23 cellular contexts compared by ENCODE assay signal in genomic region chr21:35024071-35024420, GRCh38. TPM values are rescaled to one million over a fixed set of nuclear protein-coding genes. Genes with fewer than 3 reads are reported as not detected.
A peak's percentile ranks its signal among the peaks of the same experiment; 100 is the strongest.
DNase-seq lines count a peak whose midpoint lies in the region; ATAC-seq, FAIRE-seq and TF ChIP-seq lines count a peak whose summit lies in the region.
"Had no signal": no experiment of that assay in that cellular context is flagged by ENCODE, and none has a peak within 500 bp of the region (broad histone marks: within the 10 kb centered on the region; RNA-seq: fewer than 3 reads in every experiment).

No MANE protein-coding gene starts in this region.

- H2AK5ac ChIP-seq in H1 (ENCODE audit: low read depth, low read length) = no peak overlapping the region

- FAIRE-seq in H1 (lab: Jason Lieb, UNC) = no peak

- H3K36me3 ChIP-seq in BLaER1 treated with 17β-estradiol and CSF1 and Interleukin-3, amounts not matched to agents 10 nM and 100 nM = peaks cover 0 to 80% (median 58%) of the 10 kb centered on the region in 11 experiments; a peak in 19 of 22 replicates
- H3K36me3 ChIP-seq in H1 (ENCODE audit: control insufficient read depth in 2 of 4, insufficient read depth in 4 of 4, low read length in 3 of 4) = no peaks in the 10 kb centered on the region
- H3K36me3 ChIP-seq: BE2C, esophagus squamous epithelium, gastroesophageal sphincter, Peyer's patch, uterus had no signal

- no peaks in the 10 kb centered on the region for H3K27me3 ChIP-seq in BLaER1 treated with 17β-estradiol and CSF1 and Interleukin-3, amounts not matched to agents 10 nM and 100 nM
- H3K27me3 ChIP-seq in H1 (replicated peaks in 1 of 4; ENCODE audit: control insufficient read depth in 3 of 4, extremely low read depth in 1 of 4, insufficient read depth in 3 of 4, low read length in 3 of 4) = peaks cover 0 to 11% (median 8%) of the 10 kb centered on the region in 4 experiments; a peak in 6 of 7 replicates
- H3K27me3 ChIP-seq: BE2C, Peyer's patch, SJCRH30, uterus had no signal

- H3K23me2 ChIP-seq in H1 (ENCODE audit: low read depth, low read length) = peaks cover 3% of the 10 kb centered on the region; the same call in 1 of the 2 replicates

- H3K27ac Mint-ChIP-seq in T-helper 1 cell treated with Interleukin-12 subunit alpha and Interleukin-12 subunit beta and Interleukin-4 antibody, amounts not matched to agents 30 μg/mL and 1 μg/mL, for 36 hours = peak overlapping the region; percentile 81
- H3K27ac Mint-ChIP-seq in T-helper 17 cell = peak overlapping the region; percentile 96
- H3K27ac Mint-ChIP-seq: activated B cell treated with CpG ODN at 0.5 μM for 24 hours had no signal

- H2BK15ac ChIP-seq in H1 (ENCODE audit: low read length) = no peak overlapping the region

- peak overlapping the region in 9 of 11 experiments; percentile 81 to 96 (median 90); a peak in 15 of 22 replicates for H3K4me2 ChIP-seq in BLaER1 treated with 17β-estradiol and CSF1 and Interleukin-3, amounts not matched to agents 10 nM and 100 nM
- no peak overlapping the region for H3K4me2 ChIP-seq in H1 (ENCODE audit: insufficient read depth in 1 of 2, low read depth in 2 of 2, low read length in 2 of 2)

- H3K4me1 Mint-ChIP-seq in T-helper 1 cell treated with Interleukin-12 subunit alpha and Interleukin-12 subunit beta and Interleukin-4 antibody, amounts not matched to agents 30 μg/mL and 1 μg/mL, for 36 hours (ENCODE audit: low read depth) = peaks cover 80% of the 10 kb centered on the region
- peaks cover 72% of the 10 kb centered on the region for H3K4me1 Mint-ChIP-seq in T-helper 17 cell

- H3K23ac ChIP-seq in H1 (ENCODE audit: insufficient read length) = no peak overlapping the region

- TF ChIP-seq RAD21 in H1 (IDR thresholded peaks at IDR 0.05 in 1 of 2, conservative IDR thresholded peaks at IDR 0.05 in 1 of 2; ENCODE audit: low read depth in 2 of 2, low read length in 2 of 2) = no peak

- TF ChIP-seq EP300 in H1 (IDR thresholded peaks at IDR 0.05; ENCODE audit: borderline replicate concordance in 1 of 2, low read depth in 2 of 2, low read length in 2 of 2) = no peak

- no peak overlapping the region for H4K5ac ChIP-seq in H1 (ENCODE audit: insufficient read length, low read depth, low read length)

- no peak overlapping the region for H3K14ac ChIP-seq in H1 (ENCODE audit: insufficient read length)

- CTCF ChIA-PET in H1 (lab: Charles Lee; ENCODE audit: partially characterized antibody) = no interaction called here

- no peak overlapping the region for H2BK120ac ChIP-seq in H1 (replicated peaks; ENCODE audit: low read depth, low read length)

- no peak overlapping the region for H2BK5ac ChIP-seq in H1 (ENCODE audit: low read depth, low read length)

- TF ChIP-seq CTCF in H1 (IDR thresholded peaks at IDR 0.05; ENCODE audit: control extremely low read depth in 1 of 3, insufficient read depth in 1 of 3, low read depth in 1 of 3, low read length in 3 of 3) = no peak

- no peak for ATAC-seq in T-helper 17 cell
- ATAC-seq: gastroesophageal sphincter had no signal

- H3K56ac ChIP-seq in H1 (replicated peaks; ENCODE audit: insufficient read length, low read depth, low read length) = no peak overlapping the region

- H4K91ac ChIP-seq in H1 (replicated peaks; ENCODE audit: insufficient read length, low read length) = no peak overlapping the region

- no peaks in the 10 kb centered on the region for H3K27me3 Mint-ChIP-seq in T-helper 1 cell treated with Interleukin-12 subunit alpha and Interleukin-12 subunit beta and Interleukin-4 antibody, amounts not matched to agents 30 μg/mL and 1 μg/mL, for 36 hours (ENCODE audit: low read depth)
- no peaks in the 10 kb centered on the region for H3K27me3 Mint-ChIP-seq in T-helper 17 cell
- H3K27me3 Mint-ChIP-seq: activated B cell treated with CpG ODN at 0.5 μM for 24 hours had no signal

- H3K4me3 Mint-ChIP-seq in T-helper 1 cell treated with Interleukin-12 subunit alpha and Interleukin-12 subunit beta and Interleukin-4 antibody, amounts not matched to agents 30 μg/mL and 1 μg/mL, for 36 hours = no peak overlapping the region
- no peak overlapping the region for H3K4me3 Mint-ChIP-seq in T-helper 17 cell
- H3K4me3 Mint-ChIP-seq: activated B cell treated with CpG ODN at 0.5 μM for 24 hours had no signal

- no peaks in the 10 kb centered on the region for H3K79me1 ChIP-seq in H1 (ENCODE audit: low read depth, low read length)

- H4K8ac ChIP-seq in H1 (ENCODE audit: extremely low read depth, insufficient read depth, low read length) = no peak overlapping the region

- DNase-seq in T-helper 1 cell (no peak), T-helper 17 cell (no peak), H1 (ENCODE audit: low read depth in 1 of 2, low spot score in 2 of 2) (no peak), NCI-H2196 (lab: John Stamatoyannopoulos, UW; ENCODE audit: unreplicated experiment) (no peak), NCI-H524 (lab: John Stamatoyannopoulos, UW) (no peak), DMS153 treated with DMSO at 0.1 percent for 48 hours (lab: John Stamatoyannopoulos, UW; ENCODE audit: unreplicated experiment) (no peak)
- DNase-seq: 8988T; activated B cell treated with CpG ODN at 0.5 μM for 24 hours; BE2C; effector CD4-positive, alpha-beta T cell; esophagus squamous epithelium; KG1; NCI-H2029 treated with DMSO at 0.1 percent for 48 hours; NCI-H510A; SJCRH30; stimulated activated CD4-positive, alpha-beta T cell treated with anti-CD3 and anti-CD28 coated beads, Interleukin-4, amount 100 ng/mL, for 4 hours; T-helper 9 cell; uterus had no signal

- H3K79me2 ChIP-seq in H1 (ENCODE audit: control insufficient read depth in 1 of 2, insufficient read depth in 2 of 2, low read length in 2 of 2) = no peaks in the 10 kb centered on the region

- H3K36me3 Mint-ChIP-seq in T-helper 1 cell treated with Interleukin-12 subunit alpha and Interleukin-12 subunit beta and Interleukin-4 antibody, amounts not matched to agents 30 μg/mL and 1 μg/mL, for 36 hours (ENCODE audit: low read depth) = peaks cover 45% of the 10 kb centered on the region
- H3K36me3 Mint-ChIP-seq in T-helper 17 cell (ENCODE audit: low read depth) = no peaks in the 10 kb centered on the region

- H2BK12ac ChIP-seq in H1 (ENCODE audit: low read depth, low read length) = no peak overlapping the region

- no peak overlapping the region for H2BK20ac ChIP-seq in H1 (ENCODE audit: low read length)

- H3K4me1 ChIP-seq in BLaER1 treated with 17β-estradiol and CSF1 and Interleukin-3, amounts not matched to agents 10 nM and 100 nM = peaks cover 44 to 96% (median 92%) of the 10 kb centered on the region in 10 experiments
- H3K4me1 ChIP-seq in H1 (replicated peaks in 1 of 4; ENCODE audit: control insufficient read depth in 3 of 4, insufficient read depth in 4 of 4, low read length in 3 of 4) = peaks cover 0 to 6% (median under 1%) of the 10 kb centered on the region in 4 experiments; a peak in 2 of 7 replicates
- H3K4me1 ChIP-seq: BE2C, SJCRH30, uterus had no signal

- peaks cover 0 to 7% (median 0%) of the 10 kb centered on the region in 11 experiments; a peak in 6 of 22 replicates for H3K9me3 ChIP-seq in BLaER1 treated with 17β-estradiol and CSF1 and Interleukin-3, amounts not matched to agents 10 nM and 100 nM (replicated peaks in 1 of 11)
- H3K9me3 ChIP-seq in T-helper 17 cell (ENCODE audit: control insufficient read depth, low read length, poor library complexity, severe bottlenecking) (no peaks in the 10 kb centered on the region), H1 (ENCODE audit: insufficient read depth in 2 of 2, low read depth in 1 of 2, low read length in 1 of 2) (peaks cover 0 to 2% of the 10 kb centered on the region in 2 experiments; a peak in 1 of 4 replicates)
- H3K9me3 ChIP-seq: BE2C, esophagus squamous epithelium, gastroesophageal sphincter, Peyer's patch, SJCRH30, uterus had no signal

- no peak overlapping the region for H3K18ac ChIP-seq in H1 (ENCODE audit: extremely low read depth, low read length)

- POLR2A ChIA-PET in H1 (lab: Charles Lee; ENCODE audit: partially characterized antibody) = no interaction called here

- H3K4ac ChIP-seq in H1 (replicated peaks; ENCODE audit: insufficient read length, low read depth, low read length) = no peak overlapping the region

- H3K9me3 Mint-ChIP-seq in T-helper 1 cell treated with Interleukin-12 subunit alpha and Interleukin-12 subunit beta and Interleukin-4 antibody, amounts not matched to agents 30 μg/mL and 1 μg/mL, for 36 hours = no peaks in the 10 kb centered on the region

- no peak for TF ChIP-seq POLR2A in H1 (IDR thresholded peaks at IDR 0.05; ENCODE audit: control extremely low read depth in 1 of 2, low read depth in 2 of 2, low read length in 2 of 2)

- H3K9ac ChIP-seq in BLaER1 treated with 17β-estradiol and CSF1 and Interleukin-3, amounts not matched to agents 10 nM and 100 nM = peak overlapping the region in 4 of 11 experiments; percentile 8 to 84 (median 10); a peak in 2 of 22 replicates
- H3K9ac ChIP-seq in H1 (replicated peaks in 1 of 4; ENCODE audit: extremely low read depth in 1 of 4, low read depth in 3 of 4, low read length in 3 of 4) = no peak overlapping the region

- H3K27ac ChIP-seq in BLaER1 treated with 17β-estradiol and CSF1 and Interleukin-3, amounts not matched to agents 10 nM and 100 nM = peak overlapping the region in 9 of 11 experiments; percentile 87 to 97 (median 95); a peak in 16 of 22 replicates
- H3K27ac ChIP-seq in H1 (ENCODE audit: low read depth, low read length) = no peak overlapping the region
- H3K27ac ChIP-seq: esophagus squamous epithelium, gastroesophageal sphincter, SJCRH30, uterus had no signal

- no peak overlapping the region for H3K4me3 ChIP-seq in BLaER1 treated with 17β-estradiol and CSF1 and Interleukin-3, amounts not matched to agents 10 nM and 100 nM
- H3K4me3 ChIP-seq in H1 (ENCODE audit: extremely low read depth in 1 of 4, insufficient read depth in 2 of 4, low read depth in 3 of 4, low read length in 4 of 4) = no peak overlapping the region
- H3K4me3 ChIP-seq: esophagus squamous epithelium, gastroesophageal sphincter, lung, Peyer's patch, SJCRH30, uterus had no signal

- H2AFZ ChIP-seq in H1 (ENCODE audit: low read length) = no peak overlapping the region

- WGBS in H1 (ENCODE audit: extremely low coverage in 1 of 2, insufficient coverage in 1 of 2, insufficient read length in 1 of 2, insufficient replicate concordance in 2 of 2, low coverage in 1 of 2, low lambda C conversion rate in 2 of 2, missing lambda C conversion rate in 1 of 2), 2 experiments = 89% methylated on average over 1 of the region's 1 CpG; no CpG with 5 or more reads in 1 of the 2 experiments

- H4K20me1 ChIP-seq in BLaER1 treated with 17β-estradiol and CSF1 and Interleukin-3, amounts not matched to agents 10 nM and 100 nM = peaks cover 0 to 15% (median 0%) of the 10 kb centered on the region in 11 experiments; a peak in 7 of 22 replicates
- H4K20me1 ChIP-seq in H1 (replicated peaks in 1 of 2; ENCODE audit: control insufficient read depth in 1 of 2, insufficient read depth in 2 of 2, low read length in 2 of 2) = no peaks in the 10 kb centered on the region

RNA-seq across cellular contexts. Expression of gene RUNX1, which starts 25.1 kb away (rescaled TPM):
- total RNA-seq in T-helper 17 cell = 100 to 1,000 TPM in 1 of 2 donors, 10 to 100 TPM in 1; 97.0 to 110 TPM
- 0.25 and 0.60 TPM in 2 replicates for total RNA-seq in H1 (2021; fragmentation: NEBNext Ultra II Directional; extraction: Animal tissue kit (Norgen Biotek cat#: 25700))
- 0.11 and 0.20 TPM in 2 replicates for polyA plus RNA-seq in H1 (2011; rRNA removed)
- polyA plus RNA-seq in H1 (2011; cell fraction: cytosol; rRNA removed) = 0.12 TPM
- 0.61 TPM for polyA plus RNA-seq in H1 (2011; cell fraction: nucleus; rRNA removed)
- 0.17 to 0.44 TPM (median 0.29 TPM) in 4 replicates for polyA plus RNA-seq in H1 (2012, experiment 1 of 2)
- 0.01 TPM for polyA plus RNA-seq in H1 (2012, experiment 2 of 2)
- polyA plus RNA-seq in H1 (2013, experiment 1 of 2) = 0.22 TPM
- polyA plus RNA-seq in H1 (2013, experiment 2 of 2) = 0.13 TPM
- polyA minus RNA-seq in H1 (2011; rRNA and poly(A)+ RNA removed) = 0.73 and 1.9 TPM in 2 replicates
- polyA minus RNA-seq in H1 (2011; cell fraction: cytosol; rRNA and poly(A)+ RNA removed) = 1.4 TPM
- polyA minus RNA-seq in H1 (2011; cell fraction: nucleus; rRNA and poly(A)+ RNA removed) = 4.3 TPM

Comparison
In these comparisons a context has a peak if more than half of its experiments do, and no peak if none do; other contexts are left out.
1. H3K4me2 ChIP-seq: peak in BLaER1 treated with 17β-estradiol and CSF1 and Interleukin-3, amounts not matched to agents 10 nM and 100 nM (9 of 11); none in H1 (0 of 2).
2. RNA of gene RUNX1, which starts 25.1 kb away (total RNA-seq): 97.0 to 110 TPM in T-helper 17 cell; 0.25 to 0.60 TPM in H1; every median in the first group is over 10 times any median in the second.